Comparison of ENCODE assay signal across 1 cellular context in genomic region chr11:2091112-2091746, GRCh38.
TF ChIP-seq lines count a peak whose summit lies in the region.

No MANE protein-coding gene starts in this region.

TF ChIP-seq in IMR-90, 13 proteins besides CTCF, POLR2A, EP300 and RAD21 (continued from another document):
- TF ChIP-seq SMC3 (IDR thresholded peaks at IDR 0.05; ENCODE audit: low read depth, low read length) (no peak), USF2 (IDR thresholded peaks at IDR 0.05; ENCODE audit: low read depth, low read length) (no peak), RCOR1 (IDR thresholded peaks at IDR 0.05; ENCODE audit: insufficient replicate concordance, low read length) (no peak), MAFK (IDR thresholded peaks at IDR 0.05; ENCODE audit: low read depth, low read length) (no peak)
